Comparison of ENCODE assay signal across 17 cellular contexts in genomic region chr14:103887170-103887501, GRCh38.
A peak's percentile ranks its signal among the peaks of the same experiment; 100 is the strongest.
DNase-seq lines count a peak whose midpoint lies in the region; ATAC-seq and TF ChIP-seq lines count a peak whose summit lies in the region.
"Had no signal": no experiment of that assay in that cellular context is flagged by ENCODE, and none has a peak within 500 bp of the region (broad histone marks: within the 10 kb centered on the region; RNA-seq: fewer than 3 reads in every experiment).

No MANE protein-coding gene starts in this region.

- ATAC-seq in GM21576 (IDR thresholded peaks at IDR 0.05; ENCODE audit: unreplicated experiment): no peak
- ATAC-seq: GM12878, K562 had no signal

- no peak overlapping the region for H3K27ac ChIP-seq in HEK293 (ENCODE audit: extremely low read depth, low read depth, low read length)
- H3K27ac ChIP-seq: HL-60 had no signal

- no peaks in the 10 kb centered on the region; the same call in 1 of the 2 replicates for H3K4me1 ChIP-seq in HEK293 (ENCODE audit: control insufficient read depth, insufficient read depth, low read length)

- POLR2A ChIA-PET in HEK293 (lab: Yijun Ruan, JAX): no interaction called here

- H3K9me3 ChIP-seq in HEK293 (ENCODE audit: control insufficient read depth, insufficient read depth, low read depth, low read length): no peaks in the 10 kb centered on the region

- DNase-seq in NCI-H2171 treated with DMSO at 0.1 percent for 48 hours (lab: John Stamatoyannopoulos, UW) (peak; percentile 20), NCI-H2171 (lab: John Stamatoyannopoulos, UW) (no peak), islet precursor cell (peak; percentile 48), glomerular visceral epithelial cell (ENCODE audit: extremely low spot score) (no peak)
- no peak for DNase-seq in activated naive CD4-positive, alpha-beta T cell treated with anti-CD3 and anti-CD28 coated beads, Interleukin-2, amount 50 U/mL, for 16 hours
- DNase-seq: AML-193; C1 segment of cervical spinal cord; Calu3; CD4-positive, alpha-beta T cell; DMS 273 treated with DMSO at 0.1 percent for 48 hours; HCEC 1CT had no signal

- TF ChIP-seq CTCF in HEK293 (tag by site-specific recombination; IDR thresholded peaks at IDR 0.05): no peak

- H3K36me3 ChIP-seq in HEK293 (ENCODE audit: control insufficient read depth in 2 of 2, insufficient read depth in 1 of 2, low read length in 2 of 2): no peaks in the 10 kb centered on the region

- CTCF ChIA-PET in HEK293 (lab: Yijun Ruan, JAX): interaction anchor here (1.4 kb wide), 1 partner anchor 15 kb away, joined by 4 read pairs; no protein-coding TSS in a partner anchor

- no peak overlapping the region for H3K4me3 ChIP-seq in HEK293 (ENCODE audit: low read depth, low read length)
- H3K4me3 ChIP-seq: GM12878, GM23338, K562 had no signal

TF ChIP-seq in HEK293, 187 proteins besides CTCF, POLR2A, EP300 and RAD21:
- no peak for TF ChIP-seq ZNF394 (tag by site-specific recombination; IDR thresholded peaks at IDR 0.05; ENCODE audit: borderline replicate concordance)
- 0 out of 2 replicates have a peak, but pooled peaks have one; percentile 8 for TF ChIP-seq SCRT2 (tag by site-specific recombination; IDR thresholded peaks at IDR 0.05)

Comparison
In these comparisons a context has a peak if more than half of its experiments do, and no peak if none do; other contexts are left out.
1. DNase-seq: peak in NCI-H2171 treated with DMSO at 0.1 percent for 48 hours (single experiment) and islet precursor cell (single experiment); none in NCI-H2171 (single experiment), activated naive CD4-positive, alpha-beta T cell treated with anti-CD3 and anti-CD28 coated beads, Interleukin-2, amount 50 U/mL, for 16 hours (single experiment) and glomerular visceral epithelial cell (single experiment).